17 cellular contexts compared by ENCODE assay signal in the genomic region with DNA sequence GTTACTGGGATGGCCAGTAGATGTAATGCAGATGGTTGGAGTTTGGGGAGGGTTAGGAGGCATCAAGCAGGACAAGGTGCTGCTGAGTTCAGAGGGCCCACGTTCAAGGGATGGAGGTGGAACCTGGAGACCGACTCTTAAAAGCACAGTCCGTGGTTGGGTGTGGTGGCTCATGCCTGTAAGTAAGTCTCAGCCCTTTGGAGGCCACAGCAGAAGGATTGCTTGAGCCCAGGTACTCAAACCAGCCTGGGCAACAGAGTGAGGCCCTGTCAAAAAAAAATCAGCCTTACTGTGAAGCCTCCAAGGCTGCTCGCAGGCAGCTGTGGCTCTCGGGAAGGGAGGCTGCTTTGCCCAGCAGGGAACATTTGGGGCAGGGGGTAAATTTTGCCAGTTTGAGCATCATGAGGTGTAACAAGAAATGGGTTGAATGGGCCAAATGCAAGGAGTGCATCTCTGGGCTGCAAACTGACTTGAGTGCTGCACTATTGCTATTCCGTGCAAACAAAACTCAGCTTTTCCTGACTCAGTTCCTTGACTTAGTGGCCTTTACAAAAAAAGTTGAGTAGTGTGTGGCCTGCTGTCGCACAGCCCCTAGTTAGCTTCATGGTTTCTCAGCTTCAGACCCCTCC. TPM values are rescaled to one million over a fixed set of nuclear protein-coding genes. Genes with fewer than 3 reads are reported as not detected.
DNase-seq lines count a peak whose midpoint lies in the region; ATAC-seq, FAIRE-seq and TF ChIP-seq lines count a peak whose summit lies in the region.
"Had no signal": no experiment of that assay in that cellular context is flagged by ENCODE, and none has a peak within 500 bp of the region (broad histone marks: within the 10 kb centered on the region; RNA-seq: fewer than 3 reads in every experiment).

No MANE protein-coding gene starts in this region.

- peaks cover 11% of the 10 kb centered on the region; the same call in 1 of the 2 replicates for H4K20me1 ChIP-seq in K562 (replicated peaks; ENCODE audit: control insufficient read depth, insufficient read depth, low read length)

- TF ChIP-seq CTCF in K562 (IDR thresholded peaks at IDR 0.05 in 2 of 3, conservative IDR thresholded peaks at IDR 0.05 in 1 of 3; ENCODE audit: insufficient read depth in 2 of 3, low read depth in 1 of 3, low read length in 3 of 3), result no peak
- TF ChIP-seq CTCF in psoas muscle (IDR thresholded peaks at IDR 0.05), result no peak

- intact Hi-C loops in K562 (cut with micrococcal nuclease) (no loop called here), psoas muscle (cut with DNase I) (no loop called here)

- in situ Hi-C loops in K562 (cut with MboI), result no loop called here

- H2AFZ ChIP-seq in K562 (ENCODE audit: low read depth, low read length), result no peak overlapping the region

- TF ChIP-seq POLR2A in K562 (conservative IDR thresholded peaks at IDR 0.05), result peak; percentile 37; the same call in 1 of the 2 replicates

- H3K4me3 ChIP-seq in K562 (no peak overlapping the region), psoas muscle (no peak overlapping the region)
- H3K4me3 ChIP-seq: thoracic aorta had no signal

- no peak overlapping the region for H3K9ac ChIP-seq in K562 (ENCODE audit: insufficient read depth in 1 of 2, low read depth in 2 of 2, low read length in 2 of 2)

- peaks cover 4 to 13% of the 10 kb centered on the region in 2 experiments; a peak in 4 of 5 replicates for H3K4me1 ChIP-seq in K562 (replicated peaks in 1 of 2; ENCODE audit: control insufficient read depth in 2 of 2, insufficient read depth in 2 of 2, low read length in 2 of 2)
- H3K4me1 ChIP-seq in psoas muscle, result no peaks in the 10 kb centered on the region

- TF ChIP-seq EP300 in K562 (IDR thresholded peaks at IDR 0.05; ENCODE audit: low read length), result no peak

- H3K27ac ChIP-seq in K562 (ENCODE audit: extremely low read depth, low read depth, low read length) (no peak overlapping the region), psoas muscle (peak overlapping the region; percentile 20)
- H3K27ac ChIP-seq: thoracic aorta had no signal

- H3K4me2 ChIP-seq in K562 (ENCODE audit: insufficient read depth, low read length), result no peak overlapping the region

- no peaks in the 10 kb centered on the region for H3K79me2 ChIP-seq in K562 (ENCODE audit: control insufficient read depth, insufficient read depth, low read length)

- 86% methylated on average over 7 of the region's 7 CpGs for WGBS in K562 (ENCODE audit: insufficient coverage, low coverage, missing lambda C conversion rate)
- WGBS in psoas muscle, 3 donors, result 85 to 92% (median 88%) methylated on average over 7 of the region's 7 CpGs

- no peaks in the 10 kb centered on the region for H3K9me1 ChIP-seq in K562 (ENCODE audit: control insufficient read depth, insufficient read depth, low read length)

- no peak for ATAC-seq in activated naive CD4-positive, alpha-beta T cell treated with anti-CD3 and anti-CD28 coated beads, Interleukin-2, amount 50 U/mL, for 72 hours
- ATAC-seq in T-cell (replicated peaks in 1 of 4) (no peak), K562 (no peak), psoas muscle (peak in 1 of 4 donors; percentile 1), GM18867 (IDR thresholded peaks at IDR 0.05; ENCODE audit: unreplicated experiment) (no peak)

- H3K27me3 ChIP-seq in K562 (ENCODE audit: control insufficient read depth in 2 of 2, insufficient read depth in 2 of 2, low read length in 2 of 2) (no peaks in the 10 kb centered on the region), psoas muscle (ENCODE audit: insufficient read depth in 3 of 3, low read length in 2 of 3) (no peaks in the 10 kb centered on the region)

- no TSS peak for BruUV-seq in K562 (replicated peaks; lab: Mats Ljungman, UMichigan)

- FAIRE-seq in K562 (lab: Jason Lieb, UNC), result no peak

- no peak for TF ChIP-seq RAD21 in K562 (CRISPR knock-in tag; conservative IDR thresholded peaks at IDR 0.05 in 1 of 2, IDR thresholded peaks at IDR 0.05 in 1 of 2)

- DNase-seq in activated naive CD4-positive, alpha-beta T cell treated with anti-CD3 and anti-CD28 coated beads, Interleukin-2, amount 50 U/mL, for 72 hours (ENCODE audit: low spot score in 2 of 2), result no peak
- DNase-seq in T-cell, result no peak
- no peak for DNase-seq in K562 (ENCODE audit: extremely low read depth in 1 of 4, low spot score in 3 of 4)
- DNase-seq in psoas muscle, result no peak
- no peak for DNase-seq in stimulated activated CD4-positive, alpha-beta T cell treated with anti-CD3 and anti-CD28 coated beads, Interleukin-4, amount 100 ng/mL, for 24 hours
- no peak for DNase-seq in DMS79 (lab: John Stamatoyannopoulos, UW)
- DNase-seq: activated gamma-delta T cell, DND-41, mesenchymal stem cell, NCI-H187, NCI-H226, SIG-M5 had no signal

- H3K4me3 Mint-ChIP-seq in activated naive CD4-positive, alpha-beta T cell treated with anti-CD3 and anti-CD28 coated beads, Interleukin-2, amount 50 U/mL, for 24 hours, result no peak overlapping the region
- H3K4me3 Mint-ChIP-seq in T-cell, result no peak overlapping the region
- H3K4me3 Mint-ChIP-seq: natural killer cell treated with Interleukin-12 subunit alpha and Interleukin-12 subunit beta and Interleukin-15 and Interleukin-18, amount 100 ng/mL, for 72 hours; stimulated activated memory B cell treated with anti-CD40 and anti-IgM and Interleukin-4, amounts not matched to agents 10 μg/mL and 1 μg/mL and 100 μg/mL, for 72 hours had no signal

- POLR2A ChIA-PET in T-cell (lab: Charles Lee) (interaction anchor here (0.6 to 0.7 kb wide), 3 partner anchors 9 to 201 kb away, joined by 3 to 10 read pairs (median 10); no protein-coding TSS in a partner anchor), K562 (lab: Yijun Ruan, JAX) (interaction anchor here (0.7 to 3.2 kb wide), 12 partner anchors 8 to 247 kb away, joined by 3 to 18 read pairs (median 4); no protein-coding TSS in a partner anchor)

- peaks cover 26% of the 10 kb centered on the region for H3K4me1 Mint-ChIP-seq in activated naive CD4-positive, alpha-beta T cell treated with anti-CD3 and anti-CD28 coated beads, Interleukin-2, amount 50 U/mL, for 24 hours
- peaks cover 27 to 35% (median 31%) of the 10 kb centered on the region in 3 donors for H3K4me1 Mint-ChIP-seq in T-cell

- H3K9me3 Mint-ChIP-seq in activated naive CD4-positive, alpha-beta T cell treated with anti-CD3 and anti-CD28 coated beads, Interleukin-2, amount 50 U/mL, for 24 hours, result no peaks in the 10 kb centered on the region
- no peaks in the 10 kb centered on the region for H3K9me3 Mint-ChIP-seq in activated naive CD4-positive, alpha-beta T cell treated with anti-CD3 and anti-CD28 coated beads, Interleukin-2, amount 50 U/mL, for 72 hours
- no peaks in the 10 kb centered on the region for H3K9me3 Mint-ChIP-seq in T-cell
- H3K9me3 Mint-ChIP-seq: natural killer cell treated with Interleukin-12 subunit alpha and Interleukin-12 subunit beta and Interleukin-15 and Interleukin-18, amount 100 ng/mL, for 72 hours; stimulated activated memory B cell treated with anti-CD40 and anti-IgM and Interleukin-4, amounts not matched to agents 10 μg/mL and 1 μg/mL and 100 μg/mL, for 72 hours had no signal

- H3K27me3 Mint-ChIP-seq in activated naive CD4-positive, alpha-beta T cell treated with anti-CD3 and anti-CD28 coated beads, Interleukin-2, amount 50 U/mL, for 24 hours, result no peaks in the 10 kb centered on the region
- no peaks in the 10 kb centered on the region for H3K27me3 Mint-ChIP-seq in T-cell
- H3K27me3 Mint-ChIP-seq: natural killer cell treated with Interleukin-12 subunit alpha and Interleukin-12 subunit beta and Interleukin-15 and Interleukin-18, amount 100 ng/mL, for 72 hours; stimulated activated memory B cell treated with anti-CD40 and anti-IgM and Interleukin-4, amounts not matched to agents 10 μg/mL and 1 μg/mL and 100 μg/mL, for 72 hours had no signal

- CTCF ChIA-PET in T-cell (lab: Charles Lee) (no interaction called here), K562 (lab: Yijun Ruan, JAX; ENCODE audit: low intra/inter-chr PET ratio) (no interaction called here)

- peaks cover 75% of the 10 kb centered on the region for H3K36me3 ChIP-seq in K562 (ENCODE audit: control insufficient read depth, insufficient read depth, low read length)
- peaks cover 12 to 81% of the 10 kb centered on the region in 2 donors for H3K36me3 ChIP-seq in psoas muscle (ENCODE audit: insufficient read depth in 1 of 2, low read depth in 1 of 2)

- H3K27ac Mint-ChIP-seq in activated naive CD4-positive, alpha-beta T cell treated with anti-CD3 and anti-CD28 coated beads, Interleukin-2, amount 50 U/mL, for 24 hours, result peak overlapping the region; percentile 46
- H3K27ac Mint-ChIP-seq in activated naive CD4-positive, alpha-beta T cell treated with anti-CD3 and anti-CD28 coated beads, Interleukin-2, amount 50 U/mL, for 72 hours, result peak overlapping the region in 1 of 2 donors; percentile 78
- peak overlapping the region; percentile 64 to 92 for H3K27ac Mint-ChIP-seq in T-cell

- H3K36me3 Mint-ChIP-seq in activated naive CD4-positive, alpha-beta T cell treated with anti-CD3 and anti-CD28 coated beads, Interleukin-2, amount 50 U/mL, for 24 hours, result peaks cover 11% of the 10 kb centered on the region
- peaks cover 0 to 13% of the 10 kb centered on the region in 2 donors for H3K36me3 Mint-ChIP-seq in activated naive CD4-positive, alpha-beta T cell treated with anti-CD3 and anti-CD28 coated beads, Interleukin-2, amount 50 U/mL, for 72 hours
- H3K36me3 Mint-ChIP-seq in T-cell, result peaks cover 38% of the 10 kb centered on the region

- no peaks in the 10 kb centered on the region for H3K9me3 ChIP-seq in K562 (replicated peaks; ENCODE audit: control insufficient read depth, insufficient read depth, low read depth, low read length)
- H3K9me3 ChIP-seq in psoas muscle, result no peaks in the 10 kb centered on the region
- H3K9me3 ChIP-seq: thoracic aorta had no signal

RNA-seq across cellular contexts. Expression of a gene that starts 55.0 kb away (rescaled TPM):
- 10 to 100 TPM; 63.1 to 64.8 TPM for total RNA-seq in activated naive CD4-positive, alpha-beta T cell treated with anti-CD3 and anti-CD28 coated beads, Interleukin-2, amount 50 U/mL, for 72 hours
- total RNA-seq in T-cell, result 10 to 100 TPM; 40.8 to 60.4 (median 57.6) TPM
- total RNA-seq in K562 (2011; cell fraction: chromatin; rRNA removed; ENCODE audit: low replicate concordance), result 295 and 475 TPM in 2 replicates
- 136 and 138 TPM in 2 replicates for total RNA-seq in K562 (2011; cell fraction: nucleolus; rRNA removed)
- total RNA-seq in K562 (2011; cell fraction: nucleoplasm; rRNA removed), result 230 and 322 TPM in 2 replicates
- total RNA-seq in K562 (2014; rRNA removed), result 118 and 119 TPM in 2 replicates
- 109 and 121 TPM in 2 replicates for total RNA-seq in K562 (2014; rRNA removed; fragmentation: Illumina TruSeq; extraction: Trizol)
- total RNA-seq in K562 (2015; rRNA removed; fragmentation: Illumina TruSeq; extraction: Trizol), result 107 and 114 TPM in 2 replicates
- 99.1 and 107 TPM in 2 replicates for total RNA-seq in K562 (2021)
- 134 and 158 TPM in 2 replicates for polyA plus RNA-seq in K562 (2011; rRNA removed)
- polyA plus RNA-seq in K562 (2011; cell fraction: cytosol; rRNA removed), result 72.8 and 77.2 TPM in 2 replicates
- 117 and 126 TPM in 2 replicates for polyA plus RNA-seq in K562 (2011; cell fraction: nucleus; rRNA removed)
- 72.3 and 75.8 TPM in 2 replicates for polyA plus RNA-seq in K562 (2012)
- 105 and 106 TPM in 2 replicates for polyA plus RNA-seq in K562 (2014; fragmentation: Illumina TruSeq; extraction: Trizol)
- 10 to 100 TPM; 46.7 to 63.4 TPM for polyA plus RNA-seq in K562 (2014; fragmentation: Nextera tagmentation; extraction: Ambion mirVana)
- polyA plus RNA-seq in K562 (2014; rRNA removed), result 133 and 138 TPM in 2 replicates
- polyA minus RNA-seq in K562 (2011; rRNA and poly(A)+ RNA removed), result 165 and 173 TPM in 2 replicates
- polyA minus RNA-seq in K562 (2011; cell fraction: cytosol; rRNA and poly(A)+ RNA removed), result 57.4 and 61.7 TPM in 2 replicates
- polyA minus RNA-seq in K562 (2011; cell fraction: nucleus; rRNA and poly(A)+ RNA removed), result 25.3 and 47.7 TPM in 2 replicates
- total RNA-seq in psoas muscle, result 10 to 100 TPM; 31.9 to 43.9 (median 40.2) TPM
- 10 to 100 TPM; 20.8 to 35.1 (median 24.0) TPM for polyA plus RNA-seq in psoas muscle
